Comparison of ENCODE assay signal across 16 cellular contexts in the genomic region with DNA sequence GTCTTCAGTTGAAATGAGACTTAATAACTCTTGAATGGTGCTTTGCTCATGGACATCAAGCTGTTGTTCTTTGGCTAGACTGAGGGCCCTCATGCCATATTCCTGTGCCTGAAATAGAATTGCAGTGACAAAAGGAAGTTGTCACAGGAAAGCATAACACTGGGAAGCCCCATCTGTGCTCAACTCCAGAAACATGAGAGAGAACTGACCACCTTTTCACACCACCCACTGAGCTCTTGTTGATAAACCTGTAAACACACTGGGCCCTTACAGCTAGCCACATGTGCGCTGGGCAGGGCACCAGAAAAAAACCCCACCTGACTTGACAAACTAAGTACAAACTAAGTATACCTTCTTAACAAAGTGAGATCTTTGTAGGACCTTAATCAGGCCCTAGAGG. TPM values are rescaled to one million over a fixed set of nuclear protein-coding genes. Genes with fewer than 3 reads are reported as not detected.
"Had no signal": no experiment of that assay in that cellular context is flagged by ENCODE, and none has a peak within 500 bp of the region (broad histone marks: within the 10 kb centered on the region; RNA-seq: fewer than 3 reads in every experiment).

No MANE protein-coding gene starts in this region.

- H3K9me3 ChIP-seq: esophagus muscularis mucosa, ovary, sigmoid colon, spleen, uterus had no signal

- H3K4me1 ChIP-seq: sigmoid colon, spleen, uterus had no signal

- H3K36me3 Mint-ChIP-seq: activated CD8-positive, alpha-beta memory T cell treated with anti-CD3 and anti-CD28 coated beads, Interleukin-2, amount 10 ng/mL, durations not matched to agents 7 days and 5 days; activated naive CD4-positive, alpha-beta T cell treated with anti-CD3 and anti-CD28 coated beads, Interleukin-2, amount 10 ng/mL, durations not matched to agents 7 days and 5 days had no signal

- H3K9me3 Mint-ChIP-seq: activated naive CD4-positive, alpha-beta T cell treated with anti-CD3 and anti-CD28 coated beads, Interleukin-2, amount 10 ng/mL, durations not matched to agents 7 days and 5 days; activated T-cell treated with anti-CD3 and anti-CD28 coated beads, Interleukin-2, amount 50 U/mL, for 24 hours had no signal

- H3K4me1 Mint-ChIP-seq: activated CD8-positive, alpha-beta memory T cell treated with anti-CD3 and anti-CD28 coated beads, Interleukin-2, amount 10 ng/mL, durations not matched to agents 7 days and 5 days; activated naive CD4-positive, alpha-beta T cell treated with anti-CD3 and anti-CD28 coated beads, Interleukin-2, amount 10 ng/mL, durations not matched to agents 7 days and 5 days had no signal

- H3K27ac Mint-ChIP-seq: activated CD8-positive, alpha-beta memory T cell treated with anti-CD3 and anti-CD28 coated beads, Interleukin-2, amount 10 ng/mL, durations not matched to agents 7 days and 5 days; activated naive CD4-positive, alpha-beta T cell treated with anti-CD3 and anti-CD28 coated beads, Interleukin-2, amount 10 ng/mL, durations not matched to agents 7 days and 5 days; activated T-cell treated with anti-CD3 and anti-CD28 coated beads, Interleukin-2, amount 50 U/mL, for 24 hours had no signal

- H3K36me3 ChIP-seq: esophagus muscularis mucosa, ovary, sigmoid colon, spleen had no signal

- ATAC-seq: activated CD8-positive, alpha-beta memory T cell treated with anti-CD3 and anti-CD28 coated beads, Interleukin-2, amount 10 ng/mL, durations not matched to agents 7 days and 5 days had no signal

- H3K27me3 Mint-ChIP-seq: activated CD8-positive, alpha-beta memory T cell treated with anti-CD3 and anti-CD28 coated beads, Interleukin-2, amount 10 ng/mL, durations not matched to agents 7 days and 5 days; activated naive CD4-positive, alpha-beta T cell treated with anti-CD3 and anti-CD28 coated beads, Interleukin-2, amount 10 ng/mL, durations not matched to agents 7 days and 5 days; activated T-cell treated with anti-CD3 and anti-CD28 coated beads, Interleukin-2, amount 50 U/mL, for 24 hours had no signal

- H3K4me3 Mint-ChIP-seq: activated CD8-positive, alpha-beta memory T cell treated with anti-CD3 and anti-CD28 coated beads, Interleukin-2, amount 10 ng/mL, durations not matched to agents 7 days and 5 days; activated naive CD4-positive, alpha-beta T cell treated with anti-CD3 and anti-CD28 coated beads, Interleukin-2, amount 10 ng/mL, durations not matched to agents 7 days and 5 days; activated T-cell treated with anti-CD3 and anti-CD28 coated beads, Interleukin-2, amount 50 U/mL, for 24 hours had no signal

- FAIRE-seq: astrocyte, endometrium, kidney had no signal

- H3K4me3 ChIP-seq: esophagus muscularis mucosa, ovary, sigmoid colon, spleen, uterus had no signal

- DNase-seq: activated CD4-positive, CD25-positive, alpha-beta regulatory T cell treated with anti-CD3 and anti-CD28 coated beads, Interleukin-2, amount 50 U/mL, for 72 hours; activated CD8-positive, alpha-beta memory T cell treated with anti-CD3 and anti-CD28 coated beads, Interleukin-2, amount 10 ng/mL, durations not matched to agents 7 days and 5 days; activated naive CD4-positive, alpha-beta T cell treated with anti-CD3 and anti-CD28 coated beads, Interleukin-2, amount 10 ng/mL, durations not matched to agents 7 days and 5 days; activated T-cell treated with anti-CD3 and anti-CD28 coated beads, Interleukin-2, amount 50 U/mL, for 24 hours; hippocampal formation; kidney; ovary; sigmoid colon; spleen; uterus had no signal

- H3K27me3 ChIP-seq: esophagus muscularis mucosa, ovary, sigmoid colon, spleen, uterus had no signal

- H3K27ac ChIP-seq: esophagus muscularis mucosa, ovary, sigmoid colon, spleen, uterus had no signal

RNA-seq across cellular contexts. Expression of gene ZMYND12, which starts 25.1 kb away (rescaled TPM):
- total RNA-seq: glomerular endothelial cell, myocyte had no signal

RNA-seq across cellular contexts. Expression of gene RIMKLA, which starts 50.2 kb away (rescaled TPM):
- total RNA-seq: fibroblast of villous mesenchyme, glomerular endothelial cell, myocyte had no signal
